In the genomic region with DNA sequence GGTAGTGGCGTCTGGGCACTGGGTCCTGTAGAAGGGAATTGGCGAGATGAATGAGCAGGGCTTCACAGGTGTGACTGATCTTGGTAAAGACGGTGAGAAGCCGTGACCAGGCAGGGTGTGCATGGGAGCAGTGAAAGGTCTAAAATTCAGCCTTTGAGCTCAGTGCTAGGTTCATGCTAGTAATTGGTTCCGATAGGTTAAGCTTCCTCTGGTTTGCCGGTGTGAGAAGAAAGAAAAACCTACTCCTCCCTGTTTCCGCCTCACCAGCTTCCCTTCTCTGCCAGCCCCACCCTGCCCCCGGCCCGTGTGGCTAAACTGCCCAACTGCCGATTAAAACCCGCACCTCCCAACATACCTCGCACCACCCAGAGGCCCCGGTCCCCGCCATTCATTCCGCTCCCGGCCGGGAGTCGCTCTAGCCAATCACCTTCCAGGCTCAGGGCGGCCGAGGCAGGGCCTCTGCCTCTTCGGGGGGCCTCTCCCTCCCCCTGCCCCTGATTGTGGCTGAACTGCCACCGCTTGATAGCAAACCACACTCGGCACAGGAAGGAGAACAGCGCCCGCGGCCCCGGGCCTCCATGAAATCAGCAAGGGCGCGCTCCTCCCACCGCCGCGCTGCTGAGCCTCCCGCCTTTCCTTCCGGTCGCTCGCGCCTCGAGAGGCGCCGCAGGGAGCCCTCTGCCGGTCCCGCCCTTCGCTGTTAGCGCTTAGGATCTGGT, we compare ENCODE assay signal across 8 cellular contexts. TPM values are rescaled to one million over a fixed set of nuclear protein-coding genes. Genes with fewer than 3 reads are reported as not detected.
DNase-seq lines count a peak whose midpoint lies in the region; ATAC-seq, FAIRE-seq and TF ChIP-seq lines count a peak whose summit lies in the region.

No MANE protein-coding gene starts in this region.

- H3K36me3 ChIP-seq in kidney (ENCODE audit: control insufficient read depth in 1 of 2, insufficient read depth in 2 of 2, low read length in 2 of 2), result no peaks in the 10 kb centered on the region

- H3K36me3 Mint-ChIP-seq in central memory CD8-positive, alpha-beta T cell (ENCODE audit: insufficient read depth), result peaks cover 14% of the 10 kb centered on the region

- peaks cover 0 to 5% of the 10 kb centered on the region in 2 donors for H3K4me1 ChIP-seq in kidney (ENCODE audit: control insufficient read depth in 1 of 2, insufficient read depth in 1 of 2, low read depth in 1 of 2, low read length in 2 of 2)

- DNase-seq in AG09319 (ENCODE audit: extremely low read depth, low read depth) (no peak), NCI-H345 treated with DMSO at 0.1 percent for 48 hours (lab: John Stamatoyannopoulos, UW; ENCODE audit: unreplicated experiment) (peak; percentile 80), kidney (peak; percentile 95)
- peak; percentile 68 for DNase-seq in activated CD4-positive, CD25-positive, alpha-beta regulatory T cell treated with anti-CD3 and anti-CD28 coated beads, Interleukin-2, amount 50 U/mL, for 16 hours (ENCODE audit: low read depth, low spot score)
- peak; percentile 74 to 86 for DNase-seq in central memory CD8-positive, alpha-beta T cell (ENCODE audit: low spot score in 2 of 2)
- DNase-seq in stimulated activated CD4-positive, alpha-beta T cell treated with anti-CD3 and anti-CD28 coated beads, Interleukin-15, amount 100 ng/mL, for 24 hours, result peak; percentile 91

- H3K27me3 Mint-ChIP-seq in central memory CD8-positive, alpha-beta T cell, result no peaks in the 10 kb centered on the region

- TF ChIP-seq CTCF in AG09319 (IDR thresholded peaks at IDR 0.05; ENCODE audit: low read depth, low read length) (peak; percentile 31), kidney (IDR thresholded peaks at IDR 0.05; ENCODE audit: borderline replicate concordance, extremely low read depth, insufficient read depth) (peak; percentile 27)

- H3K27ac ChIP-seq in kidney (ENCODE audit: low read depth in 2 of 2, low read length in 2 of 2), result peak overlapping the region; percentile 63 to 76

- intact Hi-C loops in kidney (cut with DNase I), result no loop called here

- no peak for FAIRE-seq in kidney (lab: Jason Lieb, UNC)

- H3K4me3 ChIP-seq in kidney (ENCODE audit: low read length in 2 of 2), result peak overlapping the region; percentile 76 to 82

- no peaks in the 10 kb centered on the region for H3K9me3 ChIP-seq in kidney (ENCODE audit: control insufficient read depth in 1 of 2, low read length in 2 of 2)

- H3K4me1 Mint-ChIP-seq in central memory CD8-positive, alpha-beta T cell, result peaks cover 56% of the 10 kb centered on the region

- peak overlapping the region; percentile 49 to 73 for H3K9ac ChIP-seq in kidney (ENCODE audit: low read length in 2 of 2)

- no peaks in the 10 kb centered on the region for H3K9me3 Mint-ChIP-seq in central memory CD8-positive, alpha-beta T cell

- peak overlapping the region; percentile 90 for H3K27ac Mint-ChIP-seq in central memory CD8-positive, alpha-beta T cell (ENCODE audit: low read depth)

- ATAC-seq in GM19025 (IDR thresholded peaks at IDR 0.05; ENCODE audit: low read depth, unreplicated experiment) (peak; percentile 80), HG03280 (IDR thresholded peaks at IDR 0.05; ENCODE audit: unreplicated experiment) (peak; percentile 75)
- peak; percentile 86 for ATAC-seq in central memory CD8-positive, alpha-beta T cell (replicated peaks; ENCODE audit: extremely low read depth, poor library complexity, severe bottlenecking)

- peak overlapping the region; percentile 72 for H3K4me3 Mint-ChIP-seq in central memory CD8-positive, alpha-beta T cell

RNA-seq across cellular contexts. Expression of a gene that starts 7.3 kb away (rescaled TPM):
- 11.6 TPM for total RNA-seq in kidney
- polyA plus RNA-seq in kidney (ENCODE audit: insufficient read depth, low read depth, low replicate concordance), result 2.0 TPM
